Comparison of ENCODE assay signal across 1 cellular context in genomic region chr16:162271-162991, GRCh38.
TF ChIP-seq lines count a peak whose summit lies in the region.

No MANE protein-coding gene starts in this region.

TF ChIP-seq in HepG2, 621 proteins besides CTCF, POLR2A, EP300 and RAD21 (continued from another document and continues in another):
- no peak for TF ChIP-seq ZNF292 (CRISPR knock-in tag; IDR thresholded peaks at IDR 0.05; ENCODE audit: borderline replicate concordance, low read depth)
- TF ChIP-seq SALL1 (CRISPR knock-in tag; IDR thresholded peaks at IDR 0.05) = peak; percentile 71; the same call in 1 of the 2 replicates
- TF ChIP-seq SOX13 (IDR thresholded peaks at IDR 0.05) = no peak
- TF ChIP-seq SOX13 (CRISPR knock-in tag; conservative IDR thresholded peaks at IDR 0.05 in 1 of 2, IDR thresholded peaks at IDR 0.05 in 1 of 2) = no peak
- TF ChIP-seq SPEN (CRISPR knock-in tag; IDR thresholded peaks at IDR 0.05; ENCODE audit: low read depth) = no peak
- no peak for TF ChIP-seq PRMT3 (CRISPR knock-in tag; IDR thresholded peaks at IDR 0.05; ENCODE audit: borderline replicate concordance, low read depth)
- TF ChIP-seq ZNF737 (CRISPR knock-in tag; IDR thresholded peaks at IDR 0.05; ENCODE audit: borderline replicate concordance) = no peak
- TF ChIP-seq ZBTB49 (CRISPR knock-in tag; IDR thresholded peaks at IDR 0.05; ENCODE audit: borderline replicate concordance) = no peak
- TF ChIP-seq ETV5 (CRISPR knock-in tag; IDR thresholded peaks at IDR 0.05; ENCODE audit: borderline replicate concordance) = no peak
- no peak for TF ChIP-seq ZNF552 (CRISPR knock-in tag; IDR thresholded peaks at IDR 0.05; ENCODE audit: borderline replicate concordance)
- no peak for TF ChIP-seq ZNF260 (CRISPR knock-in tag; IDR thresholded peaks at IDR 0.05; ENCODE audit: borderline replicate concordance, low read depth)
- TF ChIP-seq TBX2 (CRISPR knock-in tag; IDR thresholded peaks at IDR 0.05; ENCODE audit: borderline replicate concordance) = no peak
- TF ChIP-seq ZNF275 (CRISPR knock-in tag; IDR thresholded peaks at IDR 0.05; ENCODE audit: borderline replicate concordance) = no peak
- 0 out of 2 replicates have a peak, but pooled peaks have one; percentile 18 for TF ChIP-seq FOXA3 (CRISPR knock-in tag; IDR thresholded peaks at IDR 0.05)
- no peak for TF ChIP-seq ERF (CRISPR knock-in tag; IDR thresholded peaks at IDR 0.05)
- no peak for TF ChIP-seq ZNF20 (CRISPR knock-in tag; IDR thresholded peaks at IDR 0.05)
- no peak for TF ChIP-seq ZIK1 (CRISPR knock-in tag; IDR thresholded peaks at IDR 0.05; ENCODE audit: borderline replicate concordance, low read depth)
- 0 out of 2 replicates have a peak, but pooled peaks have one; percentile 49 for TF ChIP-seq HOXA3 (CRISPR knock-in tag; IDR thresholded peaks at IDR 0.05)
- no peak for TF ChIP-seq ZNF841 (CRISPR knock-in tag; IDR thresholded peaks at IDR 0.05; ENCODE audit: borderline replicate concordance)
- no peak for TF ChIP-seq PRPF4 (IDR thresholded peaks at IDR 0.05; ENCODE audit: low read depth, low read length, poor library complexity, severe bottlenecking)
- TF ChIP-seq CBX2 (IDR thresholded peaks at IDR 0.05; ENCODE audit: low read depth, low read length) = no peak
- TF ChIP-seq CBX2 (CRISPR knock-in tag; IDR thresholded peaks at IDR 0.05; ENCODE audit: low read depth) = no peak
- 0 out of 2 replicates have a peak, but pooled peaks have one; percentile 31 for TF ChIP-seq JUND (CRISPR knock-in tag; IDR thresholded peaks at IDR 0.05)
- TF ChIP-seq ZNF558 (CRISPR knock-in tag; IDR thresholded peaks at IDR 0.05; ENCODE audit: borderline replicate concordance) = no peak
- no peak for TF ChIP-seq ZZZ3 (CRISPR knock-in tag; IDR thresholded peaks at IDR 0.05; ENCODE audit: borderline replicate concordance)
- TF ChIP-seq ZFP91 (CRISPR knock-in tag; IDR thresholded peaks at IDR 0.05; ENCODE audit: borderline replicate concordance) = 0 out of 2 replicates have a peak, but pooled peaks have one; percentile 25
- TF ChIP-seq ZNF768 (CRISPR knock-in tag; IDR thresholded peaks at IDR 0.05) = no peak
- no peak for TF ChIP-seq FLYWCH1 (CRISPR knock-in tag; IDR thresholded peaks at IDR 0.05)
- TF ChIP-seq TGIF2 (CRISPR knock-in tag; IDR thresholded peaks at IDR 0.05) = peak; percentile 59; the same call in 1 of the 2 replicates
- TF ChIP-seq TRIM22 (IDR thresholded peaks at IDR 0.05) = no peak
- TF ChIP-seq KAT7 (CRISPR knock-in tag; IDR thresholded peaks at IDR 0.05; ENCODE audit: borderline replicate concordance) = no peak
- TF ChIP-seq KMT2A (CRISPR knock-in tag; IDR thresholded peaks at IDR 0.05) = no peak
- no peak for TF ChIP-seq ZNF547 (CRISPR knock-in tag; IDR thresholded peaks at IDR 0.05)
- TF ChIP-seq ZNF773 (CRISPR knock-in tag; IDR thresholded peaks at IDR 0.05; ENCODE audit: borderline replicate concordance) = no peak
- no peak for TF ChIP-seq ZNF616 (CRISPR knock-in tag; IDR thresholded peaks at IDR 0.05; ENCODE audit: low read depth)
- peak; percentile 82 for TF ChIP-seq ZNF687 (CRISPR knock-in tag; IDR thresholded peaks at IDR 0.05)
- TF ChIP-seq ZKSCAN1 (IDR thresholded peaks at IDR 0.05; ENCODE audit: low read length) = no peak
- TF ChIP-seq ZNF7 (CRISPR knock-in tag; IDR thresholded peaks at IDR 0.05) = no peak
- TF ChIP-seq MXD4 (CRISPR knock-in tag; IDR thresholded peaks at IDR 0.05) = no peak
- TF ChIP-seq SSRP1 (CRISPR knock-in tag; IDR thresholded peaks at IDR 0.05) = no peak
- TF ChIP-seq AHR (CRISPR knock-in tag; IDR thresholded peaks at IDR 0.05) = no peak
- TF ChIP-seq KLF6 (CRISPR knock-in tag; IDR thresholded peaks at IDR 0.05) = no peak
- peak; percentile 70; the same call in 1 of the 2 replicates for TF ChIP-seq ZNF296 (CRISPR knock-in tag; conservative IDR thresholded peaks at IDR 0.05)
- TF ChIP-seq MXD3 (CRISPR knock-in tag; IDR thresholded peaks at IDR 0.05) = no peak
- no peak for TF ChIP-seq DNMT3B (CRISPR knock-in tag; conservative IDR thresholded peaks at IDR 0.05)
- no peak for TF ChIP-seq HNF4G (IDR thresholded peaks at IDR 0.05; ENCODE audit: borderline replicate concordance, low read depth, low read length)
- TF ChIP-seq HNF4G (CRISPR knock-in tag; IDR thresholded peaks at IDR 0.05; ENCODE audit: borderline replicate concordance, low read depth) = no peak
- no peak for TF ChIP-seq ZNF136 (CRISPR knock-in tag; IDR thresholded peaks at IDR 0.05; ENCODE audit: low read depth)
- no peak for TF ChIP-seq ZNF331 (CRISPR knock-in tag; IDR thresholded peaks at IDR 0.05)
- no peak for TF ChIP-seq CENPX (CRISPR knock-in tag; IDR thresholded peaks at IDR 0.05)
- no peak for TF ChIP-seq ZNF704 (CRISPR knock-in tag; IDR thresholded peaks at IDR 0.05; ENCODE audit: borderline replicate concordance)
- TF ChIP-seq ZNF713 (CRISPR knock-in tag; IDR thresholded peaks at IDR 0.05) = no peak
- TF ChIP-seq ZFX (CRISPR knock-in tag; IDR thresholded peaks at IDR 0.05; ENCODE audit: low read depth) = peak; percentile 65; the same call in 1 of the 2 replicates
- peak; percentile 60 for TF ChIP-seq PAXIP1 (CRISPR knock-in tag; conservative IDR thresholded peaks at IDR 0.05)
